Comparison of ENCODE assay signal across 34 cellular contexts in genomic region chr7:142860968-142861367, GRCh38. TPM values are rescaled to one million over a fixed set of nuclear protein-coding genes. Genes with fewer than 3 reads are reported as not detected.
"Had no signal": no experiment of that assay in that cellular context is flagged by ENCODE, and none has a peak within 500 bp of the region (broad histone marks: within the 10 kb centered on the region; RNA-seq: fewer than 3 reads in every experiment).

No MANE protein-coding gene starts in this region.

- H3K4me1 Mint-ChIP-seq: activated CD8-positive, alpha-beta memory T cell treated with anti-CD3 and anti-CD28 coated beads, Interleukin-2, amount 10 ng/mL, durations not matched to agents 7 days and 5 days had no signal

- H3K27me3 Mint-ChIP-seq: activated CD4-positive, alpha-beta T cell treated with anti-CD3 and anti-CD28 coated beads for 36 hours had no signal

- DNase-seq: activated CD4-positive, alpha-beta T cell treated with anti-CD3 and anti-CD28 coated beads for 36 hours; activated CD4-positive, alpha-beta T cell treated with anti-CD3 and anti-CD28 coated beads, Interleukin-2, amount 10 ng/mL, durations not matched to agents 7 days and 5 days; activated CD4-positive, alpha-beta T cell treated with anti-CD3 and anti-CD28 coated beads, Interleukin-2, amount 50 U/mL, for 48 hours; activated CD8-positive, alpha-beta memory T cell treated with anti-CD3 and anti-CD28 coated beads for 24 hours; activated CD8-positive, alpha-beta memory T cell treated with anti-CD3 and anti-CD28 coated beads, Interleukin-2, amount 10 ng/mL, durations not matched to agents 7 days and 5 days; activated CD8-positive, alpha-beta memory T cell treated with anti-CD3 and anti-CD28 coated beads, Interleukin-2, amount 50 U/mL, for 48 hours; activated effector memory CD4-positive, alpha-beta T cell treated with anti-CD3 and anti-CD28 coated beads, Interleukin-2, amount 50 U/mL, for 16 hours; activated naive CD4-positive, alpha-beta T cell treated with Interleukin-2 at 50 U/mL for 16 hours; activated T-cell treated with anti-CD3 and anti-CD28 coated beads, Interleukin-2, amount 50 U/mL, for 48 hours; adrenal gland; body of pancreas; caudate nucleus; cerebellar nuclear complex; Karpas-422; MG63; NCI-H1048; NCI-H1105 treated with DMSO at 0.1 percent for 48 hours; NCI-H1436; NCI-H1694; NCI-H2029; NCI-H345; NCI-H524 treated with DMSO at 0.1 percent for 48 hours; SHP77; SJCRH30; T1000 had no signal

- H3K27ac ChIP-seq: adrenal gland, body of pancreas, SJCRH30, SK-N-MC had no signal

- H3K36me3 Mint-ChIP-seq: activated CD8-positive, alpha-beta memory T cell treated with anti-CD3 and anti-CD28 coated beads, Interleukin-2, amount 10 ng/mL, durations not matched to agents 7 days and 5 days; activated naive CD4-positive, alpha-beta T cell treated with anti-CD3 and anti-CD28 coated beads, Interleukin-2, amount 50 U/mL, for 72 hours; WTC11 had no signal

- H3K4me1 ChIP-seq: adrenal gland, SJCRH30 had no signal

- ATAC-seq: activated CD4-positive, alpha-beta T cell treated with anti-CD3 and anti-CD28 coated beads for 36 hours; activated CD4-positive, CD25-positive, alpha-beta regulatory T cell treated with anti-CD3 and anti-CD28 coated beads, Interleukin-2, amount 50 U/mL, for 24 hours; activated CD8-positive, alpha-beta memory T cell treated with anti-CD3 and anti-CD28 coated beads, Interleukin-2, amount 10 ng/mL, durations not matched to agents 7 days and 5 days; activated naive CD4-positive, alpha-beta T cell treated with anti-CD3 and anti-CD28 coated beads, Interleukin-2, amount 50 U/mL, for 72 hours; body of pancreas; Panc1; WTC11 had no signal

- H3K4me3 ChIP-seq: adrenal gland, body of pancreas, MG63, SJCRH30, SK-N-MC had no signal

- H3K4me3 Mint-ChIP-seq: activated CD4-positive, alpha-beta T cell treated with anti-CD3 and anti-CD28 coated beads for 36 hours; activated CD4-positive, alpha-beta T cell treated with anti-CD3 and anti-CD28 coated beads, Interleukin-2, amount 10 ng/mL, durations not matched to agents 7 days and 5 days; activated CD8-positive, alpha-beta memory T cell treated with anti-CD3 and anti-CD28 coated beads, Interleukin-2, amount 10 ng/mL, durations not matched to agents 7 days and 5 days; WTC11 had no signal

- H3K36me3 ChIP-seq: adrenal gland, MG63, SJCRH30 had no signal

- H3K9me3 ChIP-seq: adrenal gland, body of pancreas, MG63, SJCRH30 had no signal

- H3K27ac Mint-ChIP-seq: activated CD4-positive, alpha-beta T cell treated with anti-CD3 and anti-CD28 coated beads for 36 hours; activated CD4-positive, alpha-beta T cell treated with anti-CD3 and anti-CD28 coated beads, Interleukin-2, amount 10 ng/mL, durations not matched to agents 7 days and 5 days; activated CD8-positive, alpha-beta memory T cell treated with anti-CD3 and anti-CD28 coated beads, Interleukin-2, amount 10 ng/mL, durations not matched to agents 7 days and 5 days; activated naive CD4-positive, alpha-beta T cell treated with anti-CD3 and anti-CD28 coated beads, Interleukin-2, amount 50 U/mL, for 72 hours; WTC11 had no signal

- H3K27me3 ChIP-seq: adrenal gland, body of pancreas, MG63 had no signal

- H3K9me3 Mint-ChIP-seq: activated CD4-positive, alpha-beta T cell treated with anti-CD3 and anti-CD28 coated beads, Interleukin-2, amount 10 ng/mL, durations not matched to agents 7 days and 5 days; activated naive CD4-positive, alpha-beta T cell treated with anti-CD3 and anti-CD28 coated beads, Interleukin-2, amount 50 U/mL, for 72 hours; WTC11 had no signal

RNA-seq across cellular contexts. Expression of gene EPHB6, which starts 6.1 kb away (rescaled TPM):
- total RNA-seq: NCI-H460, RPMI7951 had no signal

RNA-seq across cellular contexts. Expression of gene TRPV6, which starts 24.6 kb away (rescaled TPM):
- total RNA-seq: activated CD4-positive, alpha-beta T cell treated with anti-CD3 and anti-CD28 coated beads for 36 hours; activated CD8-positive, alpha-beta memory T cell treated with anti-CD3 and anti-CD28 coated beads, Interleukin-2, amount 10 ng/mL, durations not matched to agents 7 days and 5 days; NCI-H460; RPMI7951; SJCRH30; T-helper 1 cell treated with Interleukin-12 subunit alpha and Interleukin-12 subunit beta and Interleukin-4 antibody, amounts not matched to agents 30 ng/mL and 1 ng/mL, for 36 hours; T-helper 2 cell treated with Interferon-gamma antibody and Interleukin-4, amounts not matched to agents 100 ng/mL and 5 ng/mL, for 36 hours had no signal
